ENCODE assay signal across 1 cellular context in genomic region chr2:95018861-95019550, GRCh38.
TF ChIP-seq lines count a peak whose summit lies in the region.

No MANE protein-coding gene starts in this region.

TF ChIP-seq in HCT116, 20 proteins besides CTCF, POLR2A, EP300 and RAD21 (continued from another document):
- TF ChIP-seq ATF3 (IDR thresholded peaks at IDR 0.05) (no peak), EZH2 (IDR thresholded peaks at IDR 0.05) (no peak), FOSL1 (IDR thresholded peaks at IDR 0.05; ENCODE audit: low read depth) (no peak), POLR2AphosphoS5 (IDR thresholded peaks at IDR 0.05; ENCODE audit: low read depth, low read length) (no peak), SRF (IDR thresholded peaks at IDR 0.05; ENCODE audit: low read depth) (no peak), SIN3A (IDR thresholded peaks at IDR 0.05; ENCODE audit: low read depth) (no peak), YY1 (IDR thresholded peaks at IDR 0.05; ENCODE audit: extremely low read depth, insufficient replicate concordance, low read depth, low read length) (no peak), ELF1 (IDR thresholded peaks at IDR 0.05; ENCODE audit: borderline replicate concordance, low read depth) (no peak)
